28 cellular contexts compared by ENCODE assay signal in the genomic region with DNA sequence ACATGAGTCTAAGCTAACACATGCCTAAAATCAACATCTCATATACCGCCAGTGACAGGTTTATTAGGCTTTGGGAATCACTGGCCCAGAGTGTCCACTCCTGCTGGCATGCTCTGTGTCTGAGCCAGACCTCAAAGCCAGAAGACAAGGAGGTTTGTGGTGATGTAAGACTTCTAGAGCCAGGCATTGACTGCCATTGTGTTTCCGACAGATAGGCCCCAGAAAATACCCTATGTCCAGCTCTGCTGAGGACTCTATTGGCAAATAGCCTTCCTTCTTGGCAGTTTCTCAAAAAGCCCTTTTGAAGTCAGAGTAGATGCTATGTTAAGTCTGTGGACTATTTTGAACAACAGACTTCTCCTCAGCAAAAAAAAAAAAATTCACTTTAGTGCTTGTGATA.
"Had no signal": no experiment of that assay in that cellular context is flagged by ENCODE, and none has a peak within 500 bp of the region (broad histone marks: within the 10 kb centered on the region; RNA-seq: fewer than 3 reads in every experiment).

No MANE protein-coding gene starts in this region.

- H3K4me3 ChIP-seq: colonic mucosa, ovary, uterus had no signal

- H3K4me1 Mint-ChIP-seq: activated CD4-positive, alpha-beta memory T cell treated with anti-CD3 and anti-CD28 coated beads, Interleukin-2, amount 10 ng/mL, durations not matched to agents 7 days and 5 days; activated CD4-positive, alpha-beta T cell treated with anti-CD3 and anti-CD28 coated beads, Interleukin-2, amount 10 ng/mL, durations not matched to agents 7 days and 5 days; activated naive CD4-positive, alpha-beta T cell treated with anti-CD3 and anti-CD28 coated beads, Interleukin-2, amount 50 U/mL, for 24 hours; activated T-helper 17 cell treated with anti-CD3 and anti-CD28 coated beads, Interleukin-2, amount 50 U/mL, for 72 hours; central memory CD8-positive, alpha-beta T cell; nephron progenitor cell; stimulated activated memory B cell treated with anti-CD40 and anti-IgM and Interleukin-4, amounts not matched to agents 10 μg/mL and 1 μg/mL and 100 μg/mL, for 72 hours had no signal

- H3K27me3 ChIP-seq: colonic mucosa, neutrophil, ovary, uterus had no signal

- H3K36me3 ChIP-seq: colonic mucosa, neutrophil, ovary, uterus had no signal

- H3K27ac Mint-ChIP-seq: activated CD4-positive, alpha-beta memory T cell treated with anti-CD3 and anti-CD28 coated beads, Interleukin-2, amount 10 ng/mL, durations not matched to agents 7 days and 5 days; activated CD4-positive, alpha-beta T cell treated with anti-CD3 and anti-CD28 coated beads, Interleukin-2, amount 10 ng/mL, durations not matched to agents 7 days and 5 days; activated naive CD4-positive, alpha-beta T cell treated with anti-CD3 and anti-CD28 coated beads, Interleukin-2, amount 50 U/mL, for 24 hours; activated naive CD8-positive, alpha-beta T cell treated with anti-CD3 and anti-CD28 coated beads, Interleukin-2, amount 50 U/mL, for 24 hours; activated T-helper 17 cell treated with anti-CD3 and anti-CD28 coated beads, Interleukin-2, amount 50 U/mL, for 72 hours; nephron progenitor cell; progenitor cell of endocrine pancreas; stimulated activated memory B cell treated with anti-CD40 and anti-IgM and Interleukin-4, amounts not matched to agents 10 μg/mL and 1 μg/mL and 100 μg/mL, for 72 hours; stimulated activated naive CD8-positive, alpha-beta T cell treated with anti-CD3 and anti-CD28 coated beads, Interleukin-15, amount 100 ng/mL, for 72 hours; type B pancreatic cell had no signal

- H3K4me1 ChIP-seq: colonic mucosa, uterus had no signal

- H3K36me3 Mint-ChIP-seq: activated naive CD4-positive, alpha-beta T cell treated with anti-CD3 and anti-CD28 coated beads, Interleukin-2, amount 50 U/mL, for 24 hours; type B pancreatic cell had no signal

- H3K9me3 ChIP-seq: colonic mucosa, neutrophil, ovary, uterus had no signal

- H3K9me3 Mint-ChIP-seq: activated naive CD4-positive, alpha-beta T cell treated with anti-CD3 and anti-CD28 coated beads, Interleukin-2, amount 50 U/mL, for 24 hours; activated T-helper 17 cell treated with anti-CD3 and anti-CD28 coated beads, Interleukin-2, amount 50 U/mL, for 72 hours; central memory CD8-positive, alpha-beta T cell had no signal

- H3K27me3 Mint-ChIP-seq: activated CD4-positive, alpha-beta memory T cell treated with anti-CD3 and anti-CD28 coated beads, Interleukin-2, amount 10 ng/mL, durations not matched to agents 7 days and 5 days; activated CD4-positive, alpha-beta T cell treated with anti-CD3 and anti-CD28 coated beads, Interleukin-2, amount 10 ng/mL, durations not matched to agents 7 days and 5 days; activated naive CD8-positive, alpha-beta T cell treated with anti-CD3 and anti-CD28 coated beads, Interleukin-2, amount 50 U/mL, for 24 hours; naive B cell; stimulated activated memory B cell treated with anti-CD40 and anti-IgM and Interleukin-4, amounts not matched to agents 10 μg/mL and 1 μg/mL and 100 μg/mL, for 72 hours; type B pancreatic cell had no signal

- DNase-seq: activated CD4-positive, alpha-beta memory T cell treated with anti-CD3 and anti-CD28 coated beads, Interleukin-2, amount 10 ng/mL, durations not matched to agents 7 days and 5 days; activated CD4-positive, alpha-beta T cell treated with anti-CD3 and anti-CD28 coated beads for 1 hour; activated CD4-positive, alpha-beta T cell treated with anti-CD3 and anti-CD28 coated beads, Interleukin-2, amount 10 ng/mL, durations not matched to agents 7 days and 5 days; activated gamma-delta T cell treated with Interleukin-2 at 50 U/mL for 16 hours; activated naive CD8-positive, alpha-beta T cell treated with anti-CD3 and anti-CD28 coated beads, Interleukin-2, amount 50 U/mL, for 24 hours; activated T-cell treated with anti-CD3 and anti-CD28 coated beads, Interleukin-2, amount 50 U/mL, for 4 hours; colonic mucosa; effector CD8-positive, alpha-beta T cell; glutamatergic neuron; left cardiac atrium; naive B cell; nephron progenitor cell; ovary; small intestine; stimulated activated CD4-positive, alpha-beta T cell treated with anti-CD3 and anti-CD28 coated beads, Interleukin-4, amount 100 ng/mL, for 4 hours; stimulated activated CD8-positive, alpha-beta memory T cell treated with anti-CD3 and anti-CD28 coated beads, Interleukin-4, amount 100 ng/mL, for 48 hours; stimulated activated naive CD8-positive, alpha-beta T cell treated with anti-CD3 and anti-CD28 coated beads, Interleukin-15, amount 100 ng/mL, for 72 hours; substantia nigra; T-helper 2 cell; uterus had no signal

- ATAC-seq: activated T-cell treated with anti-CD3 and anti-CD28 coated beads, Interleukin-2, amount 50 U/mL, for 4 hours; left cardiac atrium; sciatic nerve; stimulated activated memory B cell treated with anti-CD40 and anti-IgM and Interleukin-4, amounts not matched to agents 10 μg/mL and 1 μg/mL and 100 μg/mL, for 72 hours had no signal

- H3K27ac ChIP-seq: colonic mucosa, neutrophil, ovary, uterus had no signal

- H3K4me3 Mint-ChIP-seq: activated CD4-positive, alpha-beta memory T cell treated with anti-CD3 and anti-CD28 coated beads, Interleukin-2, amount 10 ng/mL, durations not matched to agents 7 days and 5 days; activated CD4-positive, alpha-beta T cell treated with anti-CD3 and anti-CD28 coated beads, Interleukin-2, amount 10 ng/mL, durations not matched to agents 7 days and 5 days; activated naive CD4-positive, alpha-beta T cell treated with anti-CD3 and anti-CD28 coated beads, Interleukin-2, amount 50 U/mL, for 24 hours; activated naive CD8-positive, alpha-beta T cell treated with anti-CD3 and anti-CD28 coated beads, Interleukin-2, amount 50 U/mL, for 24 hours; activated T-cell treated with anti-CD3 and anti-CD28 coated beads, Interleukin-2, amount 50 U/mL, for 4 hours; activated T-helper 17 cell treated with anti-CD3 and anti-CD28 coated beads, Interleukin-2, amount 50 U/mL, for 72 hours; central memory CD8-positive, alpha-beta T cell; naive B cell; nephron progenitor cell; stimulated activated memory B cell treated with anti-CD40 and anti-IgM and Interleukin-4, amounts not matched to agents 10 μg/mL and 1 μg/mL and 100 μg/mL, for 72 hours; stimulated activated naive CD8-positive, alpha-beta T cell treated with anti-CD3 and anti-CD28 coated beads, Interleukin-15, amount 100 ng/mL, for 72 hours; type B pancreatic cell had no signal
